ENCODE assay signal across 8 cellular contexts in the genomic region with DNA sequence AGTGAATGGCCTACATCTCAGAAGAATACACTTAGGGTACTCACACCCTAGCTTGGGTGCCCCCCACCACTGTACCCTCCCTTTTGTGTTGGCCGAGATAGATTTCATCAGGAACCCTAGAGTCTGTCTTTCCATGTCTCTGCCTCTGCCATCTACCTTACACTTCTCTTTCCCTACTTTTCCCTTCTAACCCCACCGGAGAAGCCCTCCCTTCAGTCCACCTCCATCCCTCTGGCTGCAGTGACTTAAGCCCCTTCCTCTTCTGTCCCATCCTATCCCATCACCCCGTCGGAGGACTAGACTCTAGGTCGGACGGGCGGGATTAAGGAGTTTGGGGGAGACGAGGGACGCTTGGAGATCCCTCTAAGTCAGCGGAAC. TPM values are rescaled to one million over a fixed set of nuclear protein-coding genes. Genes with fewer than 3 reads are reported as not detected.
DNase-seq lines count a peak whose midpoint lies in the region; ATAC-seq and TF ChIP-seq lines count a peak whose summit lies in the region.

No MANE protein-coding gene starts in this region.

- H3K27ac ChIP-seq in psoas muscle = peak overlapping the region; percentile 99

- intact Hi-C loops in psoas muscle (cut with DNase I) = no loop called here

- H3K36me3 ChIP-seq in psoas muscle (ENCODE audit: insufficient read depth in 1 of 2, low read depth in 1 of 2) = peaks cover 2 to 39% of the 10 kb centered on the region in 2 donors

- H3K4me1 ChIP-seq in psoas muscle = peaks cover 38% of the 10 kb centered on the region

- H3K27me3 ChIP-seq in psoas muscle (ENCODE audit: insufficient read depth in 3 of 3, low read length in 2 of 3) = no peaks in the 10 kb centered on the region

- H3K4me3 ChIP-seq in GM12864 (ENCODE audit: low read depth, low read length) = peak overlapping the region; percentile 96
- peak overlapping the region; percentile 76 for H3K4me3 ChIP-seq in fibroblast of pulmonary artery (replicated peaks; ENCODE audit: low read depth, low read length)
- peak overlapping the region; percentile 98 for H3K4me3 ChIP-seq in psoas muscle

- TF ChIP-seq CTCF in GM12864 (IDR thresholded peaks at IDR 0.05; ENCODE audit: low read depth, low read length, missing control alignments) (no peak), fibroblast of pulmonary artery (IDR thresholded peaks at IDR 0.05; ENCODE audit: low read length, missing control alignments) (no peak), psoas muscle (IDR thresholded peaks at IDR 0.05) (no peak)

- DNase-seq in GM12864 (ENCODE audit: low read depth) (no peak), fibroblast of pulmonary artery (ENCODE audit: low read depth) (no peak), psoas muscle (peak in 1 of 2 donors; percentile 6), NCI-H187 (lab: John Stamatoyannopoulos, UW) (no peak), NCI-H526 (lab: John Stamatoyannopoulos, UW) (no peak)

- no peaks in the 10 kb centered on the region for H3K9me3 ChIP-seq in psoas muscle

- WGBS in psoas muscle, 3 donors = 3 to 5% (median 4%) methylated on average over 10 of the region's 10 CpGs

- ATAC-seq in SK-N-SH treated with all-trans-retinoic acid at 6 μM for 48 hours (no peak), psoas muscle (no peak), GM21447 (IDR thresholded peaks at IDR 0.05; ENCODE audit: unreplicated experiment) (no peak), GM18867 (IDR thresholded peaks at IDR 0.05; ENCODE audit: unreplicated experiment) (no peak)

TF ChIP-seq in SK-N-SH treated with all-trans-retinoic acid at 6 μM for 48 hours, 23 proteins besides CTCF, POLR2A, EP300 and RAD21:
- TF ChIP-seq, protein P1, sequence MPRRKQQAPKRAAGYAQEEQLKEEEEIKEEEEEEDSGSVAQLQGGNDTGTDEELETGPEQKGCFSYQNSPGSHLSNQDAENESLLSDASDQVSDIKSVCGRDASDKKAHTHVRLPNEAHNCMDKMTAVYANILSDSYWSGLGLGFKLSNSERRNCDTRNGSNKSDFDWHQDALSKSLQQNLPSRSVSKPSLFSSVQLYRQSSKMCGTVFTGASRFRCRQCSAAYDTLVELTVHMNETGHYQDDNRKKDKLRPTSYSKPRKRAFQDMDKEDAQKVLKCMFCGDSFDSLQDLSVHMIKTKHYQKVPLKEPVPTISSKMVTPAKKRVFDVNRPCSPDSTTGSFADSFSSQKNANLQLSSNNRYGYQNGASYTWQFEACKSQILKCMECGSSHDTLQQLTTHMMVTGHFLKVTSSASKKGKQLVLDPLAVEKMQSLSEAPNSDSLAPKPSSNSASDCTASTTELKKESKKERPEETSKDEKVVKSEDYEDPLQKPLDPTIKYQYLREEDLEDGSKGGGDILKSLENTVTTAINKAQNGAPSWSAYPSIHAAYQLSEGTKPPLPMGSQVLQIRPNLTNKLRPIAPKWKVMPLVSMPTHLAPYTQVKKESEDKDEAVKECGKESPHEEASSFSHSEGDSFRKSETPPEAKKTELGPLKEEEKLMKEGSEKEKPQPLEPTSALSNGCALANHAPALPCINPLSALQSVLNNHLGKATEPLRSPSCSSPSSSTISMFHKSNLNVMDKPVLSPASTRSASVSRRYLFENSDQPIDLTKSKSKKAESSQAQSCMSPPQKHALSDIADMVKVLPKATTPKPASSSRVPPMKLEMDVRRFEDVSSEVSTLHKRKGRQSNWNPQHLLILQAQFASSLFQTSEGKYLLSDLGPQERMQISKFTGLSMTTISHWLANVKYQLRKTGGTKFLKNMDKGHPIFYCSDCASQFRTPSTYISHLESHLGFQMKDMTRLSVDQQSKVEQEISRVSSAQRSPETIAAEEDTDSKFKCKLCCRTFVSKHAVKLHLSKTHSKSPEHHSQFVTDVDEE (CRISPR knock-in tag; IDR thresholded peaks at IDR 0.05) = 0 out of 2 replicates have a peak, but pooled peaks have one; percentile 19
- TF ChIP-seq RARB (CRISPR knock-in tag; IDR thresholded peaks at IDR 0.05) (0 out of 2 replicates have a peak, but pooled peaks have one; percentile 59), OSR1 (CRISPR knock-in tag; IDR thresholded peaks at IDR 0.05) (no peak), PPARA (CRISPR knock-in tag; IDR thresholded peaks at IDR 0.05; ENCODE audit: borderline replicate concordance) (no peak)
- TF ChIP-seq, protein P2, sequence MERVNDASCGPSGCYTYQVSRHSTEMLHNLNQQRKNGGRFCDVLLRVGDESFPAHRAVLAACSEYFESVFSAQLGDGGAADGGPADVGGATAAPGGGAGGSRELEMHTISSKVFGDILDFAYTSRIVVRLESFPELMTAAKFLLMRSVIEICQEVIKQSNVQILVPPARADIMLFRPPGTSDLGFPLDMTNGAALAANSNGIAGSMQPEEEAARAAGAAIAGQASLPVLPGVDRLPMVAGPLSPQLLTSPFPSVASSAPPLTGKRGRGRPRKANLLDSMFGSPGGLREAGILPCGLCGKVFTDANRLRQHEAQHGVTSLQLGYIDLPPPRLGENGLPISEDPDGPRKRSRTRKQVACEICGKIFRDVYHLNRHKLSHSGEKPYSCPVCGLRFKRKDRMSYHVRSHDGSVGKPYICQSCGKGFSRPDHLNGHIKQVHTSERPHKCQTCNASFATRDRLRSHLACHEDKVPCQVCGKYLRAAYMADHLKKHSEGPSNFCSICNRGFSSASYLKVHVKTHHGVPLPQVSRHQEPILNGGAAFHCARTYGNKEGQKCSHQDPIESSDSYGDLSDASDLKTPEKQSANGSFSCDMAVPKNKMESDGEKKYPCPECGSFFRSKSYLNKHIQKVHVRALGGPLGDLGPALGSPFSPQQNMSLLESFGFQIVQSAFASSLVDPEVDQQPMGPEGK (CRISPR knock-in tag; IDR thresholded peaks at IDR 0.05; ENCODE audit: borderline replicate concordance) = 0 out of 2 replicates have a peak, but pooled peaks have one; percentile 26

RNA-seq across cellular contexts. Expression of a gene that starts 0.2 kb away (rescaled TPM):
- total RNA-seq in psoas muscle = 1 to 10 TPM; 3.2 to 8.9 (median 5.8) TPM
- 1 to 10 TPM; 1.5 to 5.8 (median 1.8) TPM for polyA plus RNA-seq in psoas muscle

RNA-seq across cellular contexts. Expression of a gene that starts 0.3 kb away (rescaled TPM):
- total RNA-seq in psoas muscle = 1,000 to 10,000 TPM in 3 of 4 donors, 100 to 1,000 TPM in 1; 987 to 1,310 (median 1,099) TPM
- 1,000 to 10,000 TPM in 1 of 3 donors, 100 to 1,000 TPM in 2; 538 to 1,030 (median 946) TPM for polyA plus RNA-seq in psoas muscle

RNA-seq across cellular contexts. Expression of a gene that starts 14.9 kb away (rescaled TPM):
- total RNA-seq in psoas muscle = 10 to 100 TPM; 11.4 to 19.6 (median 13.8) TPM
- 10 to 100 TPM; 10.0 to 22.1 (median 10.0) TPM for polyA plus RNA-seq in psoas muscle

RNA-seq across cellular contexts. Expression of a gene that starts 19.8 kb away (rescaled TPM):
- total RNA-seq in psoas muscle = 10 to 100 TPM; 20.9 to 28.8 (median 27.7) TPM
- 10 to 100 TPM; 24.0 to 43.3 (median 29.4) TPM for polyA plus RNA-seq in psoas muscle

RNA-seq across cellular contexts. Expression of a gene that starts 22.8 kb away (rescaled TPM):
- 100 to 1,000 TPM; 447 to 492 (median 481) TPM for total RNA-seq in psoas muscle
- 100 to 1,000 TPM; 344 to 569 (median 510) TPM for polyA plus RNA-seq in psoas muscle
